10 cellular contexts compared by ENCODE assay signal in genomic region chrX:39652336-39652735, GRCh38.
DNase-seq lines count a peak whose midpoint lies in the region; ATAC-seq, FAIRE-seq and TF ChIP-seq lines count a peak whose summit lies in the region.
"Had no signal": no experiment of that assay in that cellular context is flagged by ENCODE, and none has a peak within 500 bp of the region (broad histone marks: within the 10 kb centered on the region; RNA-seq: fewer than 3 reads in every experiment).

No MANE protein-coding gene starts in this region.

- no peak for TF ChIP-seq POLR2A in A549 (IDR thresholded peaks at IDR 0.05; ENCODE audit: low read length)

- CTCF ChIA-PET in A549 (lab: Yijun Ruan, JAX) (interaction anchor here (0.9 to 1.5 kb wide), 4 partner anchors 9 to 615 kb away, joined by 3 to 5 read pairs (median 3); no protein-coding TSS in a partner anchor), RWPE1 (lab: Yijun Ruan, JAX) (interaction anchor here (0.6 to 1.3 kb wide), 3 partner anchors 199 to 368 kb away, joined by 3 to 6 read pairs (median 5); no protein-coding TSS in a partner anchor)

- TF ChIP-seq EP300 in A549 (IDR thresholded peaks at IDR 0.05), result no peak

- POLR2A ChIA-PET in A549 (lab: Yijun Ruan, JAX), result no interaction called here
- POLR2A ChIA-PET in RWPE1 (lab: Yijun Ruan, JAX; ENCODE audit: low non-redundant PET), result interaction anchor here (0.7 kb wide), 1 partner anchor 122 kb away, joined by 3 read pairs; no protein-coding TSS in a partner anchor

- H3K27me3 Mint-ChIP-seq in stimulated activated memory B cell treated with anti-CD40 and anti-IgM and Interleukin-4, amounts not matched to agents 10 μg/mL and 1 μg/mL and 100 μg/mL, for 72 hours, result peaks cover 27% of the 10 kb centered on the region

- no peak overlapping the region for H3K4me3 Mint-ChIP-seq in stimulated activated memory B cell treated with anti-CD40 and anti-IgM and Interleukin-4, amounts not matched to agents 10 μg/mL and 1 μg/mL and 100 μg/mL, for 72 hours

- H3K9me3 ChIP-seq in A549, result no peaks in the 10 kb centered on the region

- peak in 1 of 2 experiments; percentile 52; a peak in 1 of 6 replicates for ATAC-seq in A549
- no peak for ATAC-seq in stimulated activated memory B cell treated with anti-CD40 and anti-IgM and Interleukin-4, amounts not matched to agents 10 μg/mL and 1 μg/mL and 100 μg/mL, for 72 hours
- no peak for ATAC-seq in HG03460 (IDR thresholded peaks at IDR 0.05; ENCODE audit: unreplicated experiment)
- ATAC-seq in HG02763 (IDR thresholded peaks at IDR 0.05; ENCODE audit: unreplicated experiment), result no peak
- ATAC-seq in GM21786 (IDR thresholded peaks at IDR 0.05; ENCODE audit: unreplicated experiment), result no peak
- ATAC-seq: activated naive CD4-positive, alpha-beta T cell treated with anti-CD3 and anti-CD28 coated beads, Interleukin-2, amount 50 U/mL, for 72 hours had no signal

- H3K27ac ChIP-seq in A549 (no peak overlapping the region), RWPE1 (no peak overlapping the region)
- H3K27ac ChIP-seq: parathyroid adenoma had no signal

- no peaks in the 10 kb centered on the region for H3K9me3 Mint-ChIP-seq in stimulated activated memory B cell treated with anti-CD40 and anti-IgM and Interleukin-4, amounts not matched to agents 10 μg/mL and 1 μg/mL and 100 μg/mL, for 72 hours

- WGBS in A549 (ENCODE audit: missing lambda C conversion rate), result 23% methylated on average over 5 of the region's 5 CpGs

- DNase-seq in A549 (ENCODE audit: low read depth in 1 of 2, low spot score in 1 of 2), result peak; percentile 25 to 29
- DNase-seq in RWPE1 (ENCODE audit: low spot score), result no peak
- peak; percentile 42 for DNase-seq in fibroblast of mammary gland (ENCODE audit: low read depth)

- H3K36me3 Mint-ChIP-seq in stimulated activated memory B cell treated with anti-CD40 and anti-IgM and Interleukin-4, amounts not matched to agents 10 μg/mL and 1 μg/mL and 100 μg/mL, for 72 hours, result no peaks in the 10 kb centered on the region
- H3K36me3 Mint-ChIP-seq: activated naive CD4-positive, alpha-beta T cell treated with anti-CD3 and anti-CD28 coated beads, Interleukin-2, amount 50 U/mL, for 72 hours had no signal

- no peaks in the 10 kb centered on the region for H3K4me1 ChIP-seq in A549
- H3K4me1 ChIP-seq: parathyroid adenoma had no signal

- no peaks in the 10 kb centered on the region for H3K4me1 Mint-ChIP-seq in stimulated activated memory B cell treated with anti-CD40 and anti-IgM and Interleukin-4, amounts not matched to agents 10 μg/mL and 1 μg/mL and 100 μg/mL, for 72 hours

- no peak overlapping the region for H3K4me3 ChIP-seq in A549
- no peak overlapping the region for H3K4me3 ChIP-seq in fibroblast of mammary gland (ENCODE audit: control insufficient read depth, low read depth, low read length)

- H3K4me2 ChIP-seq in A549, result no peak overlapping the region

- FAIRE-seq in A549 (lab: Jason Lieb, UNC), result no peak

- TF ChIP-seq CTCF in A549 (IDR thresholded peaks at IDR 0.05) (peak; percentile 39), GM12872 (IDR thresholded peaks at IDR 0.05; ENCODE audit: insufficient read depth, low read depth, low read length) (peak; percentile 42; the same call in 2 of the 3 replicates), RWPE1 (conservative IDR thresholded peaks at IDR 0.05; ENCODE audit: low read depth) (peak; percentile 18; the same call in 1 of the 2 replicates), fibroblast of mammary gland (conservative IDR thresholded peaks at IDR 0.05; ENCODE audit: control insufficient read depth, insufficient read depth, low read depth, low read length) (peak; percentile 48)

- H3K27ac Mint-ChIP-seq in stimulated activated memory B cell treated with anti-CD40 and anti-IgM and Interleukin-4, amounts not matched to agents 10 μg/mL and 1 μg/mL and 100 μg/mL, for 72 hours, result peak overlapping the region; percentile 55

- peak; percentile 62 to 69 for TF ChIP-seq RAD21 in A549 (conservative IDR thresholded peaks at IDR 0.05 in 1 of 2, IDR thresholded peaks at IDR 0.05 in 1 of 2)

TF ChIP-seq in A549, 52 proteins besides CTCF, POLR2A, EP300 and RAD21:
- peak; percentile 65 for TF ChIP-seq SMC3 (IDR thresholded peaks at IDR 0.05)
- no peak for TF ChIP-seq PBX3 (IDR thresholded peaks at IDR 0.05)
